ENCODE assay signal across 9 cellular contexts in genomic region chr3:32334675-32335074, GRCh38. TPM values are rescaled to one million over a fixed set of nuclear protein-coding genes. Genes with fewer than 3 reads are reported as not detected.
DNase-seq lines count a peak whose midpoint lies in the region; ATAC-seq and TF ChIP-seq lines count a peak whose summit lies in the region.
"Had no signal": no experiment of that assay in that cellular context is flagged by ENCODE, and none has a peak within 500 bp of the region (broad histone marks: within the 10 kb centered on the region; RNA-seq: fewer than 3 reads in every experiment).

No MANE protein-coding gene starts in this region.

- TF ChIP-seq CTCF in cardiac muscle cell (IDR thresholded peaks at IDR 0.05; ENCODE audit: low read depth, low read length), result peak; percentile 42
- peak in 1 of 2 donors; percentile 19 for TF ChIP-seq CTCF in right atrium auricular region (IDR thresholded peaks at IDR 0.05)
- peak; percentile 16 for TF ChIP-seq CTCF in hepatocyte (IDR thresholded peaks at IDR 0.05; ENCODE audit: poor library complexity)

- H3K27ac Mint-ChIP-seq in stimulated activated naive CD8-positive, alpha-beta T cell treated with anti-CD3 and anti-CD28 coated beads, Interleukin-15, amount 100 ng/mL, for 72 hours, result peak overlapping the region in 1 of 2 donors; percentile 67

- peaks cover 3% of the 10 kb centered on the region for H3K79me2 ChIP-seq in hepatocyte

- no peaks in the 10 kb centered on the region for H4K20me1 ChIP-seq in hepatocyte (ENCODE audit: insufficient read depth, poor library complexity, severe bottlenecking)

- peak; percentile 90 for ATAC-seq in stimulated activated naive CD8-positive, alpha-beta T cell treated with anti-CD3 and anti-CD28 coated beads, Interleukin-15, amount 100 ng/mL, for 72 hours
- ATAC-seq in GM19351 (IDR thresholded peaks at IDR 0.05; ENCODE audit: unreplicated experiment), result no peak
- no peak for ATAC-seq in GM18873 (IDR thresholded peaks at IDR 0.05; ENCODE audit: low FRiP score, unreplicated experiment)

- 67% methylated on average over 4 of the region's 4 CpGs for WGBS in hepatocyte (ENCODE audit: low lambda C conversion rate, missing lambda C conversion rate)

- H3K4me3 Mint-ChIP-seq in stimulated activated naive CD8-positive, alpha-beta T cell treated with anti-CD3 and anti-CD28 coated beads, Interleukin-15, amount 100 ng/mL, for 72 hours, result peak overlapping the region in 1 of 2 donors; percentile 49

- DNase-seq in cardiac muscle cell (ENCODE audit: low read depth in 1 of 2, low spot score in 1 of 2) (no peak), right atrium auricular region (ENCODE audit: low spot score) (no peak), hepatocyte (ENCODE audit: low spot score) (no peak), NCI-H1105 (lab: John Stamatoyannopoulos, UW) (no peak)
- DNase-seq in activated CD8-positive, alpha-beta memory T cell treated with anti-CD3 and anti-CD28 coated beads, Interleukin-2, amount 50 U/mL, for 4 hours, result peak; percentile 32
- peak; percentile 37 to 51 for DNase-seq in stimulated activated naive CD8-positive, alpha-beta T cell treated with anti-CD3 and anti-CD28 coated beads, Interleukin-15, amount 100 ng/mL, for 72 hours

- no peaks in the 10 kb centered on the region for H3K9me3 Mint-ChIP-seq in stimulated activated naive CD8-positive, alpha-beta T cell treated with anti-CD3 and anti-CD28 coated beads, Interleukin-15, amount 100 ng/mL, for 72 hours

- H3K27me3 ChIP-seq in cardiac muscle cell (no peaks in the 10 kb centered on the region), right atrium auricular region (no peaks in the 10 kb centered on the region), hepatocyte (no peaks in the 10 kb centered on the region)
- H3K27me3 ChIP-seq: BLaER1 had no signal

- H3K27ac ChIP-seq in cardiac muscle cell, result no peak overlapping the region
- H3K27ac ChIP-seq in right atrium auricular region, result no peak overlapping the region
- H3K27ac ChIP-seq in hepatocyte, result no peak overlapping the region
- H3K27ac ChIP-seq: BLaER1 had no signal

- no peak overlapping the region for H3K4me3 ChIP-seq in cardiac muscle cell
- H3K4me3 ChIP-seq in right atrium auricular region, result no peak overlapping the region
- no peak overlapping the region for H3K4me3 ChIP-seq in hepatocyte
- H3K4me3 ChIP-seq: BLaER1 had no signal

- H3K27me3 Mint-ChIP-seq in stimulated activated naive CD8-positive, alpha-beta T cell treated with anti-CD3 and anti-CD28 coated beads, Interleukin-15, amount 100 ng/mL, for 72 hours, result no peaks in the 10 kb centered on the region

- H3K9me3 ChIP-seq in cardiac muscle cell (ENCODE audit: low read depth) (no peaks in the 10 kb centered on the region), right atrium auricular region (no peaks in the 10 kb centered on the region), hepatocyte (ENCODE audit: low read depth) (no peaks in the 10 kb centered on the region)
- H3K9me3 ChIP-seq: BLaER1 had no signal

- no peak overlapping the region for H2AFZ ChIP-seq in hepatocyte

- H3K9me2 ChIP-seq in hepatocyte (replicated peaks; ENCODE audit: insufficient read depth), result no peaks in the 10 kb centered on the region

- peaks cover 36% of the 10 kb centered on the region for H3K4me1 Mint-ChIP-seq in stimulated activated naive CD8-positive, alpha-beta T cell treated with anti-CD3 and anti-CD28 coated beads, Interleukin-15, amount 100 ng/mL, for 72 hours

- H3K4me1 ChIP-seq in cardiac muscle cell (ENCODE audit: low read depth), result peaks cover 26% of the 10 kb centered on the region
- H3K4me1 ChIP-seq in right atrium auricular region, result no peaks in the 10 kb centered on the region
- peaks cover 18% of the 10 kb centered on the region for H3K4me1 ChIP-seq in hepatocyte (ENCODE audit: insufficient read depth)

- H3K4me2 ChIP-seq in hepatocyte, result no peak overlapping the region

- H3K36me3 ChIP-seq in cardiac muscle cell (no peaks in the 10 kb centered on the region), right atrium auricular region (no peaks in the 10 kb centered on the region), hepatocyte (replicated peaks; ENCODE audit: insufficient read depth, low read depth) (no peaks in the 10 kb centered on the region)

RNA-seq across cellular contexts. Expression of gene CMTM7, which starts 57.0 kb away (rescaled TPM):
- total RNA-seq in cardiac muscle cell (15.9 and 24.2 TPM in 2 replicates), right atrium auricular region (10 to 100 TPM in 1 of 2 donors, 1 to 10 TPM in 1; 8.2 to 10.5 TPM), hepatocyte (6.1 and 11.4 TPM in 2 replicates)
- polyA plus RNA-seq in cardiac muscle cell (42.4 and 64.1 TPM in 2 replicates), hepatocyte (62.5 and 63.0 TPM in 2 replicates)

Comparison
In these comparisons a context has a peak if more than half of its experiments do, and no peak if none do; other contexts are left out.
1. DNase-seq: peak in activated CD8-positive, alpha-beta memory T cell treated with anti-CD3 and anti-CD28 coated beads, Interleukin-2, amount 50 U/mL, for 4 hours (single experiment) and stimulated activated naive CD8-positive, alpha-beta T cell treated with anti-CD3 and anti-CD28 coated beads, Interleukin-15, amount 100 ng/mL, for 72 hours (2 of 2); none in cardiac muscle cell (0 of 2), right atrium auricular region (single experiment), hepatocyte (single experiment) and NCI-H1105 (single experiment).